In the genomic region with DNA sequence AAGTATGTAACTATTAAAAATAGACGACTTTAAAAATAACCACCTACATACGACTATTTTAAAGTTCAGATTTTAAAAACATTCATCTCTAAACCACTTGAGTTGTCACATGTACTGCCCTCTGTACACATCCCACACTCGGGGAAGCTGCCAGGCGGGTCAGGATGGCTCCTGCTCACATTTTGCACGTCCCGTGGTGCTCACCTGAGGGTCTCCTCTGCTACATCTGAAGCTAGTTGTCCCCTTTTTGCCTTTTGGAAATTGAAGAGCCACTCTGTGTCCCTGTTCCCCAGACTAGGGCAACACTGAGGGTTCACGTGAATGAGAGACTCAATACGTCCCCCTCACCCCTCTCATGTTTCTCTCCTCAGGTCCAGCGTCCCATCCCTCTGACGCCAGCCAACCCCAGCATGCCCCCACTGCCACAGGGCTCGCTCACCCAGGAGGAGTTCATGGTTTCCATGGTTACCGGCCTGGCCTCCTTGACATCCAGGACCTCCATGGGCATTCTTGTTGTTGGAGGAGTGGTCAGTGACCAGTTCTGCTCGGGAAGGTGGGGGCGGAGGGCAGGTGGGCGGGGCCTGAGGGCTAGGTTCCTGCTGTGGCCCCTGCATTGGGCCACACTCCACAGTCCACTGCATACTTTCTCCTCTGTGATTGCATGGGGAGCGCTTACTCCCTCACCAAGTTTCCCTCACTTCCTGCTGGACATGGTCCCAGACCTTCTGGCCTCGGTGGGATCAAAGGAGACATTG, we compare ENCODE assay signal across 13 cellular contexts. TPM values are rescaled to one million over a fixed set of nuclear protein-coding genes. Genes with fewer than 3 reads are reported as not detected.
"Had no signal": no experiment of that assay in that cellular context is flagged by ENCODE, and none has a peak within 500 bp of the region (broad histone marks: within the 10 kb centered on the region; RNA-seq: fewer than 3 reads in every experiment).

No MANE protein-coding gene starts in this region.

- FAIRE-seq: endothelial cell of umbilical vein, small intestine had no signal

- DNase-seq: activated B cell treated with CpG ODN at 0.5 μM for 24 hours; activated CD4-positive, alpha-beta T cell treated with anti-CD3 and anti-CD28 coated beads, Interleukin-2, amount 10 ng/mL, durations not matched to agents 24 days and 14 days; activated naive CD4-positive, alpha-beta T cell treated with anti-CD3 and anti-CD28 coated beads, Interleukin-2, amount 10 ng/mL, durations not matched to agents 7 days and 5 days; effector CD4-positive, alpha-beta T cell; foreskin melanocyte; heart left ventricle; islet precursor cell; small intestine; testis had no signal

- ATAC-seq: activated T-helper 17 cell treated with anti-CD3 and anti-CD28 coated beads, Interleukin-2, amount 50 U/mL, for 72 hours had no signal

- H3K27ac ChIP-seq: cardiac muscle cell, coronary artery, testis had no signal

RNA-seq across cellular contexts. Expression of a gene that starts 56.8 kb away (rescaled TPM):
- polyA plus RNA-seq: cardiac muscle cell had no signal
